In genomic region chr2:37583867-37584266, GRCh38 we compare ENCODE assay signal across 10 cellular contexts.
DNase-seq lines count a peak whose midpoint lies in the region; ATAC-seq, FAIRE-seq and TF ChIP-seq lines count a peak whose summit lies in the region.
"Had no signal": no experiment of that assay in that cellular context is flagged by ENCODE, and none has a peak within 500 bp of the region (broad histone marks: within the 10 kb centered on the region; RNA-seq: fewer than 3 reads in every experiment).

No MANE protein-coding gene starts in this region.

- DNase-seq in ELR (ENCODE audit: low read depth) (peak; percentile 80), T-helper 17 cell (no peak), fibroblast of lung (ENCODE audit: low read depth in 2 of 2) (peak; percentile 55 to 81), GM12892 (ENCODE audit: insufficient read length) (no peak)
- DNase-seq: activated gamma-delta T cell, kidney had no signal

- H3K36me3 ChIP-seq in fibroblast of lung (ENCODE audit: control insufficient read depth, insufficient read depth, low read length) (no peaks in the 10 kb centered on the region), skeletal muscle satellite cell (ENCODE audit: insufficient read depth, low read length) (no peaks in the 10 kb centered on the region), gastroesophageal sphincter (no peaks in the 10 kb centered on the region)

- H3K4me1 Mint-ChIP-seq in T-helper 17 cell, result peaks cover 63% of the 10 kb centered on the region

- no peaks in the 10 kb centered on the region for H3K27me3 Mint-ChIP-seq in T-helper 17 cell

- WGBS in gastroesophageal sphincter (ENCODE audit: low coverage in 1 of 2), 2 donors, result 46 to 51% methylated on average over 2 of the region's 2 CpGs

- peak overlapping the region; percentile 94 for H3K4me3 Mint-ChIP-seq in T-helper 17 cell

- peak overlapping the region; percentile 99 for H3K27ac Mint-ChIP-seq in T-helper 17 cell

- H3K27ac ChIP-seq in fibroblast of lung (ENCODE audit: insufficient read depth, low read length), result no peak overlapping the region
- peak overlapping the region in 1 of 4 donors; percentile 60 for H3K27ac ChIP-seq in gastroesophageal sphincter

- H2AFZ ChIP-seq in fibroblast of lung (ENCODE audit: low read length), result no peak overlapping the region

- H3K4me1 ChIP-seq in fibroblast of lung (ENCODE audit: control insufficient read depth, extremely low read depth, insufficient read depth, low read length) (peaks cover 34% of the 10 kb centered on the region), skeletal muscle satellite cell (ENCODE audit: control insufficient read depth, insufficient read depth, low read length) (peaks cover 65% of the 10 kb centered on the region), gastroesophageal sphincter (peaks cover 15 to 47% (median 24%) of the 10 kb centered on the region in 3 donors)

- no peaks in the 10 kb centered on the region for H4K20me1 ChIP-seq in fibroblast of lung (ENCODE audit: control insufficient read depth, extremely low read depth, insufficient read depth, low read length)

- peak overlapping the region; percentile 36 for H3K4me2 ChIP-seq in fibroblast of lung (ENCODE audit: extremely low read depth, insufficient read depth, low read length)
- H3K4me2 ChIP-seq in skeletal muscle satellite cell (ENCODE audit: low read length), result peak overlapping the region; percentile 70

- H3K27me3 ChIP-seq in fibroblast of lung (ENCODE audit: control insufficient read depth, insufficient read depth, low read length) (no peaks in the 10 kb centered on the region), skeletal muscle satellite cell (ENCODE audit: control insufficient read depth, insufficient read depth, low read length) (no peaks in the 10 kb centered on the region), gastroesophageal sphincter (no peaks in the 10 kb centered on the region)

- H3K4me3 ChIP-seq in fibroblast of lung (replicated peaks in 1 of 4; ENCODE audit: control extremely low read depth in 1 of 4, insufficient read depth in 1 of 4, low read depth in 3 of 4, low read length in 4 of 4) (no peak overlapping the region), skeletal muscle satellite cell (ENCODE audit: low read length) (peak overlapping the region; percentile 25), gastroesophageal sphincter (no peak overlapping the region)

- TF ChIP-seq POLR2A in gastroesophageal sphincter (IDR thresholded peaks at IDR 0.05), result no peak
- TF ChIP-seq POLR2A in GM12892 (IDR thresholded peaks at IDR 0.05; ENCODE audit: low read depth, low read length), result no peak

- TF ChIP-seq CTCF in fibroblast of lung (conservative IDR thresholded peaks at IDR 0.05 in 1 of 2, IDR thresholded peaks at IDR 0.05 in 1 of 2; ENCODE audit: low read depth in 1 of 2, low read length in 2 of 2) (no peak), gastroesophageal sphincter (IDR thresholded peaks at IDR 0.05) (no peak)

- FAIRE-seq in GM12892 (lab: Jason Lieb, UNC), result no peak
- FAIRE-seq: H54, kidney had no signal

- H3K79me2 ChIP-seq in fibroblast of lung (ENCODE audit: control insufficient read depth, insufficient read depth, low read length), result no peaks in the 10 kb centered on the region

- H3K9me3 ChIP-seq in T-helper 17 cell (ENCODE audit: control insufficient read depth, low read length, poor library complexity, severe bottlenecking) (no peaks in the 10 kb centered on the region), fibroblast of lung (ENCODE audit: control insufficient read depth, insufficient read depth, low read depth, low read length) (no peaks in the 10 kb centered on the region), skeletal muscle satellite cell (replicated peaks; ENCODE audit: low read length) (no peaks in the 10 kb centered on the region), gastroesophageal sphincter (peaks cover 0 to 4% (median 0%) of the 10 kb centered on the region in 3 donors)

- H3K36me3 Mint-ChIP-seq in T-helper 17 cell (ENCODE audit: low read depth), result no peaks in the 10 kb centered on the region

- TF ChIP-seq EP300 in gastroesophageal sphincter (IDR thresholded peaks at IDR 0.05), result no peak

- H3K9ac ChIP-seq in fibroblast of lung (ENCODE audit: insufficient read depth, low read length) (no peak overlapping the region), skeletal muscle satellite cell (ENCODE audit: low read depth, low read length) (peak overlapping the region; percentile 73)

- ATAC-seq in T-helper 17 cell (no peak), HG02885 (IDR thresholded peaks at IDR 0.05; ENCODE audit: poor library complexity, unreplicated experiment) (no peak), gastroesophageal sphincter (no peak)

Comparison
In these comparisons a context has a peak if more than half of its experiments do, and no peak if none do; other contexts are left out.
1. DNase-seq: peak in ELR (single experiment) and fibroblast of lung (2 of 2); none in T-helper 17 cell (0 of 3) and GM12892 (single experiment).